ENCODE assay signal across 8 cellular contexts in the genomic region with DNA sequence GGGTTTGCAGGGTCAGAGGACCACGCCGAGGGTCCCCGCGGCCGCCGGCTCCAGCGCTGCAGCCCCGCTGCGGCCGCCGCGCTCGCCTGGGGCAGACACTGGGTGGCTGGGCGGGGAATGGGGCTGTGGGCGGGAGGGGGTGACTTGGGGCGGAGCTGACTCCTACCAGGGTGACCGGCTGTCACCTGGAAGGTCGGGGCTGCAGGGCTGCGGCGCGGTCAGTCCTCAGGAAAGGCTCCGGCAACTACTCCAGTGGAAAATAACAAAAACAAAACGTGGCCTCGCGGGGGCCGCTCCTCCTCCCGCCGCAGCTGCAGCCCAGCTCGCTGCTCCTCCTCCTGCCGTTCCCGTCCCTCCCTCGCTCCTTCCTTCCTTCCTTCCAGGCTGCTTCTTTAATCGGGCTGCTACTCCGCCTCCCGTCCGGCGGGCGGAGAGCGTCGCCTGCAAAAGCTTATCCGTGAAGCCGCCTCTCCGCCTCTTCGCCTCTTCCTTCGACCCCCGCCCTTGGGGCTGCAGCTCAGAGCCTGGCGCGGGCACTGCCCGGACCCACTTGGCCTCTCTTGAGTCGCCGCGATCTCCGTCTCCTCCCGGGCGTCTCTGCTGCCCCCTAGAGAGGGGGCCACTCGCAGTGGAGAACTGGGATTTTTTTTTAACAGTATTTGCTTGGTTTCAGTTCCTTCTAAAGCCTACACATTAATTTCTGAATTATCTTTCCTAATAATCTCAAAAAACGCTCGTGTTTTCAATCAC. TPM values are rescaled to one million over a fixed set of nuclear protein-coding genes. Genes with fewer than 3 reads are reported as not detected.
DNase-seq lines count a peak whose midpoint lies in the region; ATAC-seq and TF ChIP-seq lines count a peak whose summit lies in the region.

A gene with protein sequence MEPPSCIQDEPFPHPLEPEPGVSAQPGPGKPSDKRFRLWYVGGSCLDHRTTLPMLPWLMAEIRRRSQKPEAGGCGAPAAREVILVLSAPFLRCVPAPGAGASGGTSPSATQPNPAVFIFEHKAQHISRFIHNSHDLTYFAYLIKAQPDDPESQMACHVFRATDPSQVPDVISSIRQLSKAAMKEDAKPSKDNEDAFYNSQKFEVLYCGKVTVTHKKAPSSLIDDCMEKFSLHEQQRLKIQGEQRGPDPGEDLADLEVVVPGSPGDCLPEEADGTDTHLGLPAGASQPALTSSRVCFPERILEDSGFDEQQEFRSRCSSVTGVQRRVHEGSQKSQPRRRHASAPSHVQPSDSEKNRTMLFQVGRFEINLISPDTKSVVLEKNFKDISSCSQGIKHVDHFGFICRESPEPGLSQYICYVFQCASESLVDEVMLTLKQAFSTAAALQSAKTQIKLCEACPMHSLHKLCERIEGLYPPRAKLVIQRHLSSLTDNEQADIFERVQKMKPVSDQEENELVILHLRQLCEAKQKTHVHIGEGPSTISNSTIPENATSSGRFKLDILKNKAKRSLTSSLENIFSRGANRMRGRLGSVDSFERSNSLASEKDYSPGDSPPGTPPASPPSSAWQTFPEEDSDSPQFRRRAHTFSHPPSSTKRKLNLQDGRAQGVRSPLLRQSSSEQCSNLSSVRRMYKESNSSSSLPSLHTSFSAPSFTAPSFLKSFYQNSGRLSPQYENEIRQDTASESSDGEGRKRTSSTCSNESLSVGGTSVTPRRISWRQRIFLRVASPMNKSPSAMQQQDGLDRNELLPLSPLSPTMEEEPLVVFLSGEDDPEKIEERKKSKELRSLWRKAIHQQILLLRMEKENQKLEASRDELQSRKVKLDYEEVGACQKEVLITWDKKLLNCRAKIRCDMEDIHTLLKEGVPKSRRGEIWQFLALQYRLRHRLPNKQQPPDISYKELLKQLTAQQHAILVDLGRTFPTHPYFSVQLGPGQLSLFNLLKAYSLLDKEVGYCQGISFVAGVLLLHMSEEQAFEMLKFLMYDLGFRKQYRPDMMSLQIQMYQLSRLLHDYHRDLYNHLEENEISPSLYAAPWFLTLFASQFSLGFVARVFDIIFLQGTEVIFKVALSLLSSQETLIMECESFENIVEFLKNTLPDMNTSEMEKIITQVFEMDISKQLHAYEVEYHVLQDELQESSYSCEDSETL (N-terminal part only) (minus strand): TSS at position 100 of the 750 bp plus-strand sequence. CDS start 402 bp downstream, outside the sequence.

- DNase-seq in GM04504 (ENCODE audit: low read depth): peak; percentile 73
- DNase-seq in H7: peak; percentile 87
- peak; percentile 23 for DNase-seq in SIG-M5 (lab: John Stamatoyannopoulos, UW)
- peak; percentile 65 for DNase-seq in activated naive CD4-positive, alpha-beta T cell treated with anti-CD3 and anti-CD28 coated beads, Interleukin-2, amount 50 U/mL, for 72 hours (ENCODE audit: low spot score in 2 of 2)
- DNase-seq in glomerular endothelial cell (ENCODE audit: extremely low read depth, low read depth, low spot score): peak; percentile 62
- DNase-seq in upper lobe of left lung: peak; percentile 91 to 94

- no peaks in the 10 kb centered on the region for H3K9me3 Mint-ChIP-seq in activated naive CD4-positive, alpha-beta T cell treated with anti-CD3 and anti-CD28 coated beads, Interleukin-2, amount 50 U/mL, for 72 hours

- peak within 1 kb of the TSS; percentile 80 for H3K4me3 ChIP-seq in H7 (ENCODE audit: insufficient read depth, low read depth, low read length)
- peak within 1 kb of the TSS; percentile 73 to 75 for H3K4me3 ChIP-seq in neutrophil (ENCODE audit: low read depth in 1 of 2, low read length in 1 of 2)
- peak within 1 kb of the TSS; percentile 84 to 94 (median 90) for H3K4me3 ChIP-seq in upper lobe of left lung

- H3K27ac ChIP-seq in neutrophil: peak within 1 kb of the TSS; percentile 16
- peak within 1 kb of the TSS; percentile 54 to 84 (median 80) for H3K27ac ChIP-seq in upper lobe of left lung

- H3K27me3 ChIP-seq in H7 (ENCODE audit: control insufficient read depth, insufficient read depth, low read length) (peaks cover 16% of the 10 kb centered on the region), neutrophil (peaks cover 78% of the 10 kb centered on the region), upper lobe of left lung (peaks cover 0 to 2% (median 0%) of the 10 kb centered on the region in 4 donors)

- peak; percentile 77 to 83 for ATAC-seq in activated naive CD4-positive, alpha-beta T cell treated with anti-CD3 and anti-CD28 coated beads, Interleukin-2, amount 50 U/mL, for 72 hours
- peak; percentile 91 to 96 for ATAC-seq in upper lobe of left lung (ENCODE audit: low FRiP score in 2 of 2)

- H3K36me3 ChIP-seq in H7 (replicated peaks; ENCODE audit: control insufficient read depth, insufficient read depth, low read length): no peaks in the 10 kb centered on the region
- H3K36me3 ChIP-seq in neutrophil: no peaks in the 10 kb centered on the region
- H3K36me3 ChIP-seq in upper lobe of left lung: no peaks in the 10 kb centered on the region

- H3K36me3 Mint-ChIP-seq in activated naive CD4-positive, alpha-beta T cell treated with anti-CD3 and anti-CD28 coated beads, Interleukin-2, amount 50 U/mL, for 72 hours: no peaks in the 10 kb centered on the region

- H3K4me1 ChIP-seq in neutrophil (ENCODE audit: control insufficient read depth in 1 of 2, insufficient read depth in 1 of 2, low read depth in 1 of 2, low read length in 1 of 2): peaks cover 30 to 34% of the 10 kb centered on the region in 2 experiments
- peaks cover 3 to 33% (median 12%) of the 10 kb centered on the region in 4 donors for H3K4me1 ChIP-seq in upper lobe of left lung

- TF ChIP-seq EP300 in upper lobe of left lung (IDR thresholded peaks at IDR 0.05): peak in 1 of 4 donors; percentile 3

- 0% methylated on average over 39 to 47 of the region's 58 CpGs for WGBS in upper lobe of left lung, 2 donors

- H3K27ac Mint-ChIP-seq in activated naive CD4-positive, alpha-beta T cell treated with anti-CD3 and anti-CD28 coated beads, Interleukin-2, amount 50 U/mL, for 72 hours: peak within 1 kb of the TSS in 1 of 2 donors; percentile 13

- TF ChIP-seq POLR2A in upper lobe of left lung (IDR thresholded peaks at IDR 0.05): peak in 2 of 4 donors; percentile 18 to 42

- no peaks in the 10 kb centered on the region for H3K9me3 ChIP-seq in neutrophil
- H3K9me3 ChIP-seq in upper lobe of left lung: no peaks in the 10 kb centered on the region

- peak; percentile 81 for TF ChIP-seq CTCF in LNCAP (IDR thresholded peaks at IDR 0.05)
- no peak for TF ChIP-seq CTCF in neutrophil (IDR thresholded peaks at IDR 0.05)
- TF ChIP-seq CTCF in upper lobe of left lung (IDR thresholded peaks at IDR 0.05): peak; percentile 67 to 74 (median 70)

RNA-seq across cellular contexts. Expression of the gene that starts here (rescaled TPM):
- 15.5 and 22.5 TPM in 2 replicates for total RNA-seq in H7 (2014; rRNA removed; shearing (Covaris generic))
- total RNA-seq in activated naive CD4-positive, alpha-beta T cell treated with anti-CD3 and anti-CD28 coated beads, Interleukin-2, amount 50 U/mL, for 72 hours: 10 to 100 TPM; 29.6 to 30.5 TPM
- 36.1 and 67.7 TPM in 2 replicates for total RNA-seq in glomerular endothelial cell
- total RNA-seq in upper lobe of left lung: 10 to 100 TPM; 26.1 to 97.4 (median 30.7) TPM

Comparison
In these comparisons a context has a peak if more than half of its experiments do, and no peak if none do; other contexts are left out.
1. Peak in every context shown above with its lines: DNase-seq, ATAC-seq, H3K4me3 ChIP-seq and H3K27ac ChIP-seq.
2. DNase-seq: peak in every context shown above with its lines; median percentile 92 in upper lobe of left lung; 87 in H7; 73 in GM04504; 65 in activated naive CD4-positive, alpha-beta T cell treated with anti-CD3 and anti-CD28 coated beads, Interleukin-2, amount 50 U/mL, for 72 hours; 62 in glomerular endothelial cell; 23 in SIG-M5.